ENCODE assay signal across 22 cellular contexts in genomic region chrX:121256653-121257052, GRCh38.
DNase-seq lines count a peak whose midpoint lies in the region; ATAC-seq and TF ChIP-seq lines count a peak whose summit lies in the region.
"Had no signal": no experiment of that assay in that cellular context is flagged by ENCODE, and none has a peak within 500 bp of the region (broad histone marks: within the 10 kb centered on the region; RNA-seq: fewer than 3 reads in every experiment).

No MANE protein-coding gene starts in this region.

- no peaks in the 10 kb centered on the region for H3K36me3 Mint-ChIP-seq in glutamatergic neuron (ENCODE audit: unreplicated experiment)
- H3K36me3 Mint-ChIP-seq: activated naive CD8-positive, alpha-beta T cell treated with anti-CD3 and anti-CD28 coated beads, Interleukin-2, amount 10 ng/mL, durations not matched to agents 7 days and 5 days; T-cell had no signal

- no peaks in the 10 kb centered on the region for H3K27me3 Mint-ChIP-seq in glutamatergic neuron (ENCODE audit: unreplicated experiment)
- H3K27me3 Mint-ChIP-seq: activated naive CD8-positive, alpha-beta T cell treated with anti-CD3 and anti-CD28 coated beads, Interleukin-2, amount 10 ng/mL, durations not matched to agents 7 days and 5 days had no signal

- H3K4me1 Mint-ChIP-seq in glutamatergic neuron (ENCODE audit: low read depth, unreplicated experiment): no peaks in the 10 kb centered on the region
- H3K4me1 Mint-ChIP-seq: activated naive CD8-positive, alpha-beta T cell treated with anti-CD3 and anti-CD28 coated beads, Interleukin-2, amount 10 ng/mL, durations not matched to agents 7 days and 5 days; T-cell had no signal

- H3K9me3 Mint-ChIP-seq in glutamatergic neuron (ENCODE audit: unreplicated experiment): no peaks in the 10 kb centered on the region
- H3K9me3 Mint-ChIP-seq: activated naive CD8-positive, alpha-beta T cell treated with anti-CD3 and anti-CD28 coated beads, Interleukin-2, amount 10 ng/mL, durations not matched to agents 7 days and 5 days had no signal

- ATAC-seq in HG03442 (IDR thresholded peaks at IDR 0.05; ENCODE audit: unreplicated experiment) (peak; percentile 43), GM21381 (IDR thresholded peaks at IDR 0.05; ENCODE audit: unreplicated experiment) (no peak)
- ATAC-seq: lower lobe of right lung, T-cell had no signal

- peak overlapping the region; percentile 48 for H3K27ac ChIP-seq in angular gyrus (ENCODE audit: low read depth, low read length)
- H3K27ac ChIP-seq: esophagus muscularis mucosa, hepatocyte, lower lobe of right lung had no signal

- peak; percentile 71 for DNase-seq in COLO829 (ENCODE audit: low spot score)
- DNase-seq in foreskin melanocyte: peak; percentile 70
- no peak for DNase-seq in glutamatergic neuron
- DNase-seq in NCI-H510A treated with DMSO at 0.1 percent for 48 hours (lab: John Stamatoyannopoulos, UW): no peak
- DNase-seq: activated CD4-positive, alpha-beta T cell treated with anti-CD3 and anti-CD28 coated beads, Interleukin-2, amount 50 U/mL, for 4 hours; activated naive CD8-positive, alpha-beta T cell treated with anti-CD3 and anti-CD28 coated beads, Interleukin-2, amount 10 ng/mL, durations not matched to agents 7 days and 5 days; BE2C; caudate nucleus; GOT3; lower lobe of right lung; NCI-H1092 treated with DMSO at 0.1 percent for 48 hours; NCI-H2081 treated with DMSO at 0.1 percent for 48 hours; NCI-H510A; occipital lobe; retina; SHP77; T-cell had no signal

- no peak overlapping the region for H3K27ac Mint-ChIP-seq in glutamatergic neuron (ENCODE audit: unreplicated experiment)
- H3K27ac Mint-ChIP-seq: activated naive CD8-positive, alpha-beta T cell treated with anti-CD3 and anti-CD28 coated beads, Interleukin-2, amount 10 ng/mL, durations not matched to agents 7 days and 5 days; T-cell had no signal

- H3K4me3 Mint-ChIP-seq in glutamatergic neuron (ENCODE audit: unreplicated experiment): no peak overlapping the region
- H3K4me3 Mint-ChIP-seq: activated naive CD8-positive, alpha-beta T cell treated with anti-CD3 and anti-CD28 coated beads, Interleukin-2, amount 10 ng/mL, durations not matched to agents 7 days and 5 days; T-cell had no signal

- no peak for TF ChIP-seq CTCF in glutamatergic neuron (IDR thresholded peaks at IDR 0.05; ENCODE audit: partially characterized antibody, unreplicated experiment)

Comparison
In these comparisons a context has a peak if more than half of its experiments do, and no peak if none do; other contexts are left out.
1. DNase-seq: peak in COLO829 (single experiment) and foreskin melanocyte (single experiment); none in glutamatergic neuron (single experiment) and NCI-H510A treated with DMSO at 0.1 percent for 48 hours (single experiment).